ENCODE assay signal across 1 cellular context in the genomic region with DNA sequence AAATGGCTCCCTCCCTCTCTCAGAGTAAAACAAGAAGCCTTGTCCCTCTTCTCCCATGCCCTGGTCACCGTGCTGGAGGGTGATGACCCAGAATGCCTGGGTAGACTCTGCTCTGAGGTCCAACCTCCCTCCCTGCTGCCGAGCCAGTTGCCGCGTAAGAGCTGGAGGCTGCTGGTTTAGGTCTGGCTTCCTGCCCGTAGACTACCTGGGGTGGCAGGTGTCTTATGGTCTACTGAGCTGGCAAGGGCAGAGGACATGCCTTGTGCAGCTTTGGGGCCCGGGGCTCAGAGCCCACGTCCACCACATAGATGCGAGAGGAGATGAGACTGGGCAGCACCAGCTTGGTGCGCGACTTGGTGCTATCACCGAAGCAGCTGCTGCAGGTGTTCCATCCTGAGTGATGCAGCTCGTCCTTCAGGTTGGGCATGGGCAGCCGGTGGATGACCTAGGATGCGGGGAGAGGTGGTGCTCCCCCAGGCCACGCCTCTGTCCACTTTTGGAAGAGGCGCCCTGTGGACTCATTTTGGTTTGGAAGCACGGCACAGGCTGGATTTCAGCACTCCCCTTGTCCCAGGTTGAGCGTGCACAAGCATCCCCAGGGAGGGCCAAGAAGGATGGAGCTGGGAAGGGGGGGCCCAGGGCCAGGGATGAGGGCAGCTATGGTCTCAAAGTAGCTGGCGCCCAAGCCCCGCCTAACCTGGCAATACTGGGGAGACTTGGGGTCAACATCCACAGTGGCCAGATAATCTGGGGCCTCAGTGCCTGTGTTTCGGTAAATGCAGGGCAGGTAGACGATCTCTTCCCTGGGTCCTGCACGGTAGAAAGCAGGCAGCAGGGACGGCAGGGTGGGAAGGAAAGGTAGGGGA.
TF ChIP-seq lines count a peak whose summit lies in the region.

No MANE protein-coding gene starts in this region.

TF ChIP-seq in GM23338, 12 proteins besides CTCF, POLR2A, EP300 and RAD21:
- TF ChIP-seq POLR2AphosphoS5 (IDR thresholded peaks at IDR 0.05; ENCODE audit: low read depth) (no peak), EZH2phosphoT487 (IDR thresholded peaks at IDR 0.05; ENCODE audit: unreplicated experiment) (no peak), ZNF331 (CRISPR knock-in tag; IDR thresholded peaks at IDR 0.05; ENCODE audit: low read depth) (no peak), JUNB (IDR thresholded peaks at IDR 0.05; ENCODE audit: unreplicated experiment) (no peak), CREB1 (CRISPR knock-in tag; IDR thresholded peaks at IDR 0.05; ENCODE audit: low read depth) (no peak), STAT1 (IDR thresholded peaks at IDR 0.05; ENCODE audit: unreplicated experiment) (no peak), EZH2 (IDR thresholded peaks at IDR 0.05; ENCODE audit: low read depth, unreplicated experiment) (no peak)
- TF ChIP-seq, protein P1, sequence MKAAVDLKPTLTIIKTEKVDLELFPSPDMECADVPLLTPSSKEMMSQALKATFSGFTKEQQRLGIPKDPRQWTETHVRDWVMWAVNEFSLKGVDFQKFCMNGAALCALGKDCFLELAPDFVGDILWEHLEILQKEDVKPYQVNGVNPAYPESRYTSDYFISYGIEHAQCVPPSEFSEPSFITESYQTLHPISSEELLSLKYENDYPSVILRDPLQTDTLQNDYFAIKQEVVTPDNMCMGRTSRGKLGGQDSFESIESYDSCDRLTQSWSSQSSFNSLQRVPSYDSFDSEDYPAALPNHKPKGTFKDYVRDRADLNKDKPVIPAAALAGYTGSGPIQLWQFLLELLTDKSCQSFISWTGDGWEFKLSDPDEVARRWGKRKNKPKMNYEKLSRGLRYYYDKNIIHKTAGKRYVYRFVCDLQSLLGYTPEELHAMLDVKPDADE (IDR thresholded peaks at IDR 0.05): no peak
- TF ChIP-seq, protein P2, sequence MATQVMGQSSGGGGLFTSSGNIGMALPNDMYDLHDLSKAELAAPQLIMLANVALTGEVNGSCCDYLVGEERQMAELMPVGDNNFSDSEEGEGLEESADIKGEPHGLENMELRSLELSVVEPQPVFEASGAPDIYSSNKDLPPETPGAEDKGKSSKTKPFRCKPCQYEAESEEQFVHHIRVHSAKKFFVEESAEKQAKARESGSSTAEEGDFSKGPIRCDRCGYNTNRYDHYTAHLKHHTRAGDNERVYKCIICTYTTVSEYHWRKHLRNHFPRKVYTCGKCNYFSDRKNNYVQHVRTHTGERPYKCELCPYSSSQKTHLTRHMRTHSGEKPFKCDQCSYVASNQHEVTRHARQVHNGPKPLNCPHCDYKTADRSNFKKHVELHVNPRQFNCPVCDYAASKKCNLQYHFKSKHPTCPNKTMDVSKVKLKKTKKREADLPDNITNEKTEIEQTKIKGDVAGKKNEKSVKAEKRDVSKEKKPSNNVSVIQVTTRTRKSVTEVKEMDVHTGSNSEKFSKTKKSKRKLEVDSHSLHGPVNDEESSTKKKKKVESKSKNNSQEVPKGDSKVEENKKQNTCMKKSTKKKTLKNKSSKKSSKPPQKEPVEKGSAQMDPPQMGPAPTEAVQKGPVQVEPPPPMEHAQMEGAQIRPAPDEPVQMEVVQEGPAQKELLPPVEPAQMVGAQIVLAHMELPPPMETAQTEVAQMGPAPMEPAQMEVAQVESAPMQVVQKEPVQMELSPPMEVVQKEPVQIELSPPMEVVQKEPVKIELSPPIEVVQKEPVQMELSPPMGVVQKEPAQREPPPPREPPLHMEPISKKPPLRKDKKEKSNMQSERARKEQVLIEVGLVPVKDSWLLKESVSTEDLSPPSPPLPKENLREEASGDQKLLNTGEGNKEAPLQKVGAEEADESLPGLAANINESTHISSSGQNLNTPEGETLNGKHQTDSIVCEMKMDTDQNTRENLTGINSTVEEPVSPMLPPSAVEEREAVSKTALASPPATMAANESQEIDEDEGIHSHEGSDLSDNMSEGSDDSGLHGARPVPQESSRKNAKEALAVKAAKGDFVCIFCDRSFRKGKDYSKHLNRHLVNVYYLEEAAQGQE (IDR thresholded peaks at IDR 0.05; ENCODE audit: unreplicated experiment): no peak
- TF ChIP-seq, protein P3, sequence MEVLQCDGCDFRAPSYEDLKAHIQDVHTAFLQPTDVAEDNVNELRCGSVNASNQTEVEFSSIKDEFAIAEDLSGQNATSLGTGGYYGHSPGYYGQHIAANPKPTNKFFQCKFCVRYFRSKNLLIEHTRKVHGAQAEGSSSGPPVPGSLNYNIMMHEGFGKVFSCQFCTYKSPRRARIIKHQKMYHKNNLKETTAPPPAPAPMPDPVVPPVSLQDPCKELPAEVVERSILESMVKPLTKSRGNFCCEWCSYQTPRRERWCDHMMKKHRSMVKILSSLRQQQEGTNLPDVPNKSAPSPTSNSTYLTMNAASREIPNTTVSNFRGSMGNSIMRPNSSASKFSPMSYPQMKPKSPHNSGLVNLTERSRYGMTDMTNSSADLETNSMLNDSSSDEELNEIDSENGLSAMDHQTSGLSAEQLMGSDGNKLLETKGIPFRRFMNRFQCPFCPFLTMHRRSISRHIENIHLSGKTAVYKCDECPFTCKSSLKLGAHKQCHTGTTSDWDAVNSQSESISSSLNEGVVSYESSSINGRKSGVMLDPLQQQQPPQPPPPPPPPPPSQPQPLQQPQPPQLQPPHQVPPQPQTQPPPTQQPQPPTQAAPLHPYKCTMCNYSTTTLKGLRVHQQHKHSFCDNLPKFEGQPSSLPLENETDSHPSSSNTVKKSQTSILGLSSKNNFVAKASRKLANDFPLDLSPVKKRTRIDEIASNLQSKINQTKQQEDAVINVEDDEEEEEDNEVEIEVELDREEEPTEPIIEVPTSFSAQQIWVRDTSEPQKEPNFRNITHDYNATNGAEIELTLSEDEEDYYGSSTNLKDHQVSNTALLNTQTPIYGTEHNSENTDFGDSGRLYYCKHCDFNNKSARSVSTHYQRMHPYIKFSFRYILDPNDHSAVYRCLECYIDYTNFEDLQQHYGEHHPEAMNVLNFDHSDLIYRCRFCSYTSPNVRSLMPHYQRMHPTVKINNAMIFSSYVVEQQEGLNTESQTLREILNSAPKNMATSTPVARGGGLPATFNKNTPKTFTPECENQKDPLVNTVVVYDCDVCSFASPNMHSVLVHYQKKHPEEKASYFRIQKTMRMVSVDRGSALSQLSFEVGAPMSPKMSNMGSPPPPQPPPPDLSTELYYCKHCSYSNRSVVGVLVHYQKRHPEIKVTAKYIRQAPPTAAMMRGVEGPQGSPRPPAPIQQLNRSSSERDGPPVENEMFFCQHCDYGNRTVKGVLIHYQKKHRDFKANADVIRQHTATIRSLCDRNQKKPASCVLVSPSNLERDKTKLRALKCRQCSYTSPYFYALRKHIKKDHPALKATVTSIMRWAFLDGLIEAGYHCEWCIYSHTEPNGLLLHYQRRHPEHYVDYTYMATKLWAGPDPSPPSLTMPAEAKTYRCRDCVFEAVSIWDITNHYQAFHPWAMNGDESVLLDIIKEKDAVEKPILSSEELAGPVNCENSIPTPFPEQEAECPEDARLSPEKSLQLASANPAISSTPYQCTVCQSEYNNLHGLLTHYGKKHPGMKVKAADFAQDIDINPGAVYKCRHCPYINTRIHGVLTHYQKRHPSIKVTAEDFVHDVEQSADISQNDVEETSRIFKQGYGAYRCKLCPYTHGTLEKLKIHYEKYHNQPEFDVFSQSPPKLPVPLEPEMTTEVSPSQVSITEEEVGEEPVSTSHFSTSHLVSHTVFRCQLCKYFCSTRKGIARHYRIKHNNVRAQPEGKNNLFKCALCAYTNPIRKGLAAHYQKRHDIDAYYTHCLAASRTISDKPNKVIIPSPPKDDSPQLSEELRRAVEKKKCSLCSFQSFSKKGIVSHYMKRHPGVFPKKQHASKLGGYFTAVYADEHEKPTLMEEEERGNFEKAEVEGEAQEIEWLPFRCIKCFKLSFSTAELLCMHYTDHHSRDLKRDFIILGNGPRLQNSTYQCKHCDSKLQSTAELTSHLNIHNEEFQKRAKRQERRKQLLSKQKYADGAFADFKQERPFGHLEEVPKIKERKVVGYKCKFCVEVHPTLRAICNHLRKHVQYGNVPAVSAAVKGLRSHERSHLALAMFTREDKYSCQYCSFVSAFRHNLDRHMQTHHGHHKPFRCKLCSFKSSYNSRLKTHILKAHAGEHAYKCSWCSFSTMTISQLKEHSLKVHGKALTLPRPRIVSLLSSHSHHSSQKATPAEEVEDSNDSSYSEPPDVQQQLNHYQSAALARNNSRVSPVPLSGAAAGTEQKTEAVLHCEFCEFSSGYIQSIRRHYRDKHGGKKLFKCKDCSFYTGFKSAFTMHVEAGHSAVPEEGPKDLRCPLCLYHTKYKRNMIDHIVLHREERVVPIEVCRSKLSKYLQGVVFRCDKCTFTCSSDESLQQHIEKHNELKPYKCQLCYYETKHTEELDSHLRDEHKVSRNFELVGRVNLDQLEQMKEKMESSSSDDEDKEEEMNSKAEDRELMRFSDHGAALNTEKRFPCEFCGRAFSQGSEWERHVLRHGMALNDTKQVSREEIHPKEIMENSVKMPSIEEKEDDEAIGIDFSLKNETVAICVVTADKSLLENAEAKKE (CRISPR knock-in tag; IDR thresholded peaks at IDR 0.05): no peak
